In the genomic region with DNA sequence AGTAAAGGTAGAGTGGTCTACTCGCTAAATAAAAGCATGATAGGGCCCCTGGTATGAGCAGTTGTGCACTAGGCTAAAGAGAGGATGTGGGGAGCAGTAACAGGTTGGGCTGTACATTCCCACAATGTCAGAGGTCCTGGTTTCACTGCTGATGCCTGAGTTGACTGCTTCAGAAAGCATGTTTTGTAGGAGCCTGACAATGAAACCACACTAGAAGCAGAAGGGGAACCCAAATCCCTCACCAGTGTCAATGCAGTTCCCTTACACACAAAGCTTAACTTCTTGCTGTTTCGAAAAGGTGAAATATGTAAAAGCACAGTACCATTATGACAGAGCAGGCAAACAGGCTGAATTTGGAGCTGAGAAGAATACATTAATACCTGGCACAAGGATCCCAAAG, we compare ENCODE assay signal across 15 cellular contexts.
A peak's percentile ranks its signal among the peaks of the same experiment; 100 is the strongest.
DNase-seq lines count a peak whose midpoint lies in the region; ATAC-seq and TF ChIP-seq lines count a peak whose summit lies in the region.
"Had no signal": no experiment of that assay in that cellular context is flagged by ENCODE, and none has a peak within 500 bp of the region (broad histone marks: within the 10 kb centered on the region; RNA-seq: fewer than 3 reads in every experiment).

No MANE protein-coding gene starts in this region.

- H2BK120ac ChIP-seq in H9 (ENCODE audit: low read depth, low read length, poor library complexity, severe bottlenecking): no peak overlapping the region

- no peaks in the 10 kb centered on the region for H3K27me3 ChIP-seq in H9 (ENCODE audit: insufficient read depth, low read length)
- H3K27me3 ChIP-seq in smooth muscle cell (ENCODE audit: low read depth): no peaks in the 10 kb centered on the region
- H3K27me3 ChIP-seq: BE2C, esophagus muscularis mucosa had no signal

- H3K36me3 ChIP-seq in smooth muscle cell (ENCODE audit: low read depth): no peaks in the 10 kb centered on the region
- H3K36me3 ChIP-seq: BE2C, esophagus muscularis mucosa had no signal

- H3K23me2 ChIP-seq in H9 (ENCODE audit: insufficient read length, low read depth, low read length, poor library complexity, severe bottlenecking): no peaks in the 10 kb centered on the region

- H3K4ac ChIP-seq in H9 (ENCODE audit: low read depth, low read length): no peak overlapping the region

- H3K36me3 Mint-ChIP-seq in H9 (ENCODE audit: insufficient read depth in 1 of 3, low read depth in 3 of 3): no peaks in the 10 kb centered on the region
- H3K36me3 Mint-ChIP-seq in naive thymus-derived CD8-positive, alpha-beta T cell: no peaks in the 10 kb centered on the region

- H3K9ac ChIP-seq in H9 (ENCODE audit: extremely low read depth, insufficient read length, low read length) (no peak overlapping the region), smooth muscle cell (ENCODE audit: low read depth) (no peak overlapping the region)

- no peak overlapping the region for H2AK5ac ChIP-seq in H9 (ENCODE audit: insufficient read length, low read length)

- no peaks in the 10 kb centered on the region for H4K20me1 ChIP-seq in H9 (ENCODE audit: control insufficient read depth, insufficient read depth, insufficient read length)
- no peaks in the 10 kb centered on the region for H4K20me1 ChIP-seq in smooth muscle cell (ENCODE audit: low read depth)

- no peaks in the 10 kb centered on the region for H3K4me1 Mint-ChIP-seq in H9
- H3K4me1 Mint-ChIP-seq in naive thymus-derived CD8-positive, alpha-beta T cell: no peaks in the 10 kb centered on the region

- H4K91ac ChIP-seq in H9 (ENCODE audit: insufficient read length, low read depth, low read length): no peak overlapping the region

- H3K56ac ChIP-seq in H9 (ENCODE audit: insufficient read length, low read depth, low read length): no peak overlapping the region

- H3T11ph ChIP-seq in H9 (ENCODE audit: low read length): no peak overlapping the region

- ATAC-seq in GM18505 (IDR thresholded peaks at IDR 0.05; ENCODE audit: unreplicated experiment): peak; percentile 77
- peak; percentile 86 for ATAC-seq in GM19467 (IDR thresholded peaks at IDR 0.05; ENCODE audit: unreplicated experiment)
- peak; percentile 81 for ATAC-seq in HG02870 (IDR thresholded peaks at IDR 0.05; ENCODE audit: unreplicated experiment)
- ATAC-seq in HG03520 (IDR thresholded peaks at IDR 0.05; ENCODE audit: unreplicated experiment): peak; percentile 76
- ATAC-seq in naive thymus-derived CD8-positive, alpha-beta T cell: no peak
- ATAC-seq: Right ventricle myocardium inferior had no signal

- no peak overlapping the region for H3K18ac ChIP-seq in H9 (ENCODE audit: insufficient read length, low read depth, low read length)

- H3K79me2 ChIP-seq in H9 (ENCODE audit: insufficient read depth, low read length) (no peaks in the 10 kb centered on the region), smooth muscle cell (ENCODE audit: low read depth) (no peaks in the 10 kb centered on the region)

- H3K4me1 ChIP-seq in H9 (ENCODE audit: insufficient read depth, low read length) (no peaks in the 10 kb centered on the region), smooth muscle cell (ENCODE audit: low read depth) (no peaks in the 10 kb centered on the region)
- H3K4me1 ChIP-seq: BE2C, esophagus muscularis mucosa had no signal

- no peak overlapping the region for H3K4me3 Mint-ChIP-seq in H9
- no peak overlapping the region for H3K4me3 Mint-ChIP-seq in naive thymus-derived CD8-positive, alpha-beta T cell

- H4K8ac ChIP-seq in H9 (replicated peaks; ENCODE audit: insufficient read length, low read depth, low read length): no peak overlapping the region

- TF ChIP-seq CTCF in H9 (conservative IDR thresholded peaks at IDR 0.05): no peak
- no peak for TF ChIP-seq CTCF in smooth muscle cell (IDR thresholded peaks at IDR 0.05; ENCODE audit: borderline replicate concordance, insufficient read depth, poor library complexity, severe bottlenecking)

- H2BK15ac ChIP-seq in H9 (ENCODE audit: low read depth, low read length): no peak overlapping the region

- no peaks in the 10 kb centered on the region for H3K27me3 Mint-ChIP-seq in H9 (ENCODE audit: low read depth)
- no peaks in the 10 kb centered on the region for H3K27me3 Mint-ChIP-seq in naive thymus-derived CD8-positive, alpha-beta T cell

- H3K27ac ChIP-seq in H9 (ENCODE audit: insufficient read length, low read depth, low read length): no peak overlapping the region
- H3K27ac ChIP-seq in smooth muscle cell (ENCODE audit: low read depth): no peak overlapping the region
- H3K27ac ChIP-seq: esophagus muscularis mucosa had no signal

- no peaks in the 10 kb centered on the region for H3K9me3 ChIP-seq in H9 (ENCODE audit: control insufficient read depth, low read depth, low read length)
- H3K9me3 ChIP-seq in smooth muscle cell (replicated peaks; ENCODE audit: low read depth): no peaks in the 10 kb centered on the region
- H3K9me3 ChIP-seq: BE2C, esophagus muscularis mucosa had no signal

- no peak for DNase-seq in H9
- no peak for DNase-seq in smooth muscle cell (lab: John Stamatoyannopoulos, UW; ENCODE audit: unreplicated experiment)
- no peak for DNase-seq in naive thymus-derived CD8-positive, alpha-beta T cell
- DNase-seq in UCSD-AML1 (lab: John Stamatoyannopoulos, UW; ENCODE audit: unreplicated experiment): no peak
- DNase-seq: activated CD4-positive, alpha-beta T cell treated with anti-CD3 and anti-CD28 coated beads for 4 hours; BE2C; EL; Karpas-422; NCI-H345 had no signal

- no peak overlapping the region for H2BK5ac ChIP-seq in H9 (ENCODE audit: insufficient read length, low read length)

- no peaks in the 10 kb centered on the region for H3K9me3 Mint-ChIP-seq in H9
- H3K9me3 Mint-ChIP-seq in naive thymus-derived CD8-positive, alpha-beta T cell: peaks cover 0 to 10% (median 4%) of the 10 kb centered on the region in 9 donors

- no peaks in the 10 kb centered on the region for H3F3A ChIP-seq in smooth muscle cell (ENCODE audit: low read depth)

- no peak overlapping the region for H2AFZ ChIP-seq in H9 (ENCODE audit: low read length)
- no peak overlapping the region for H2AFZ ChIP-seq in smooth muscle cell (ENCODE audit: low read depth)

- POLR2A ChIA-PET in naive thymus-derived CD8-positive, alpha-beta T cell (lab: Charles Lee): no interaction called here

- no CpG with 5 or more reads among the region's 2 CpGs for WGBS in H9 (ENCODE audit: extremely low coverage, insufficient read length, low lambda C conversion rate)
- WGBS in smooth muscle cell (ENCODE audit: low lambda C conversion rate): 98% methylated on average over 2 of the region's 2 CpGs

- H3K23ac ChIP-seq in H9 (ENCODE audit: insufficient read length, low read depth, low read length): no peak overlapping the region

- H3K27ac Mint-ChIP-seq in H9: no peak overlapping the region
- no peak overlapping the region for H3K27ac Mint-ChIP-seq in naive thymus-derived CD8-positive, alpha-beta T cell

- H3K79me1 ChIP-seq in H9 (ENCODE audit: insufficient read depth, low read depth, low read length, poor library complexity, severe bottlenecking): no peaks in the 10 kb centered on the region

- no peak overlapping the region for H2BK20ac ChIP-seq in H9 (ENCODE audit: low read depth, low read length, poor library complexity, severe bottlenecking)

- no peak overlapping the region for H3K4me3 ChIP-seq in smooth muscle cell
- H3K4me3 ChIP-seq: esophagus muscularis mucosa had no signal

- H4K5ac ChIP-seq in H9 (ENCODE audit: insufficient read length, low read depth, low read length): no peak overlapping the region

- no peak overlapping the region for H2BK12ac ChIP-seq in H9 (ENCODE audit: insufficient read length, low read depth, low read length)

- TF ChIP-seq POLR2A in GM18505 (IDR thresholded peaks at IDR 0.05; ENCODE audit: borderline replicate concordance, extremely low read depth, insufficient read depth, insufficient read length): no peak

- H3K14ac ChIP-seq in H9 (ENCODE audit: insufficient read depth, low read length): no peak overlapping the region

- H3K4me2 ChIP-seq in H9 (ENCODE audit: insufficient read depth, insufficient read length, low read length) (no peak overlapping the region), smooth muscle cell (no peak overlapping the region)

Comparison
In these comparisons a context has a peak if more than half of its experiments do, and no peak if none do; other contexts are left out.
1. ATAC-seq: peak in GM18505 (single experiment), GM19467 (single experiment), HG02870 (single experiment) and HG03520 (single experiment); none in naive thymus-derived CD8-positive, alpha-beta T cell (0 of 2).